In the genomic region with DNA sequence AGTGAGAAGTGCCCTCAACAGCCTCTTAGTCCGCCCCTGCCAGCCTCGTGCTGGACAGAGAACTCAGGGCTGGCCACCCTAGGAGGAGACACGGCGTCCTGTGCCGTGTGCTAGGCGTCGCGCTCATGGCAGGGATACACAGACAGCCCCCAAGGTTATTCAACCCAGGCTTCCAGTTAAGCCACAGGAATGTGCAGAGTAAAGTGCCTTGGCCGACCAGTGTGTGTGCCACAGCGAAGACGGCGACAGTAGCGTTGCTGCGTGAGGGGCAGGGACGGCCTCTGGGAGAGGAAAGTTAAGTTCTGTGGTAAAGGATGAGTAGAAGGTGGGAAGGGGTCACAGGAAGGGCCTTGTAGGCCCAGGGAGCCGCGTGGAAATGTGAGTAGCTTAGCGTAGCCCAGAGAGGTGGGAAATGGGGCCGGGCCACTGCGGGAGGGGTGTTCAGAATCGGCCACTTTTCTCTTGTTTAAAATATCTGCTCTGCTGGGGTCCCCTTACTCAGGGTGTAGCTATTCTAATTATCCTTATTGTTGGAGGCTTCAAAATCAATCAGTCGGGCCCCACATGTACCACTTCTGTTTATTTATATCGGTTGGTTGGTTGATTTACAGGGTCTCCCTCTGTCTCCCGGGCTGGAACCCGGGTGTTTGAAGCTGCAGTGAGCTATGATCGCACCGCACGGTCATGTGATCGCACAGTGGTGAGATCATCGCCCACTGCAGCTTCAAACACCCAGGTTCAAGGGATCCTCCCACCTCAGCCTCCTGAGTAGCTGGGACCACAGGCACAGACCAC, we compare ENCODE assay signal across 16 cellular contexts. TPM values are rescaled to one million over a fixed set of nuclear protein-coding genes. Genes with fewer than 3 reads are reported as not detected.
DNase-seq lines count a peak whose midpoint lies in the region; ATAC-seq and TF ChIP-seq lines count a peak whose summit lies in the region.
"Had no signal": no experiment of that assay in that cellular context is flagged by ENCODE, and none has a peak within 500 bp of the region (broad histone marks: within the 10 kb centered on the region; RNA-seq: fewer than 3 reads in every experiment).

No MANE protein-coding gene starts in this region.

- no peak overlapping the region for H3K4me3 ChIP-seq in fibroblast of lung (replicated peaks in 1 of 4; ENCODE audit: control extremely low read depth in 1 of 4, insufficient read depth in 1 of 4, low read depth in 3 of 4, low read length in 4 of 4)
- H3K4me3 ChIP-seq in neural progenitor cell: no peak overlapping the region
- H3K4me3 ChIP-seq: BLaER1, cardiac muscle cell had no signal

- H3K27ac Mint-ChIP-seq in activated T-helper 17 cell treated with anti-CD3 and anti-CD28 coated beads, Interleukin-2, amount 50 U/mL, for 72 hours: peak overlapping the region; percentile 2
- H3K27ac Mint-ChIP-seq in neural progenitor cell (peak overlapping the region; percentile 98), type B pancreatic cell (peak overlapping the region; percentile 52)

- no peaks in the 10 kb centered on the region for H4K20me1 ChIP-seq in fibroblast of lung (ENCODE audit: control insufficient read depth, extremely low read depth, insufficient read depth, low read length)
- H4K20me1 ChIP-seq in neural progenitor cell (ENCODE audit: low read depth): peaks cover 7% of the 10 kb centered on the region

- H3F3A ChIP-seq in neural progenitor cell (ENCODE audit: low read depth): peaks cover 8% of the 10 kb centered on the region

- H3K27ac ChIP-seq in fibroblast of lung (ENCODE audit: insufficient read depth, low read length) (peak overlapping the region; percentile 9), neural progenitor cell (no peak overlapping the region)
- H3K27ac ChIP-seq: BLaER1, cardiac muscle cell had no signal

- no peaks in the 10 kb centered on the region for H3K9me3 Mint-ChIP-seq in activated T-helper 17 cell treated with anti-CD3 and anti-CD28 coated beads, Interleukin-2, amount 50 U/mL, for 72 hours
- H3K9me3 Mint-ChIP-seq in neural progenitor cell (no peaks in the 10 kb centered on the region), type B pancreatic cell (no peaks in the 10 kb centered on the region)
- H3K9me3 Mint-ChIP-seq: activated naive CD4-positive, alpha-beta T cell treated with anti-CD3 and anti-CD28 coated beads, Interleukin-2, amount 50 U/mL, for 72 hours had no signal

- H3K4me2 ChIP-seq in fibroblast of lung (ENCODE audit: extremely low read depth, insufficient read depth, low read length) (no peak overlapping the region), neural progenitor cell (no peak overlapping the region)
- H3K4me2 ChIP-seq: BLaER1 had no signal

- no peaks in the 10 kb centered on the region for H3K27me3 Mint-ChIP-seq in activated T-helper 17 cell treated with anti-CD3 and anti-CD28 coated beads, Interleukin-2, amount 50 U/mL, for 72 hours
- H3K27me3 Mint-ChIP-seq in neural progenitor cell (ENCODE audit: insufficient read depth, low read depth) (peaks cover 5% of the 10 kb centered on the region), type B pancreatic cell (no peaks in the 10 kb centered on the region)

- H3K27me3 ChIP-seq in fibroblast of lung (ENCODE audit: control insufficient read depth, insufficient read depth, low read length): no peaks in the 10 kb centered on the region
- no peaks in the 10 kb centered on the region for H3K27me3 ChIP-seq in neural progenitor cell
- H3K27me3 ChIP-seq: BLaER1, cardiac muscle cell had no signal

- DNase-seq in fibroblast of lung (ENCODE audit: low read depth in 2 of 2) (no peak), neural progenitor cell (ENCODE audit: low spot score) (no peak), type B pancreatic cell (ENCODE audit: extremely low spot score, unreplicated experiment) (no peak)
- DNase-seq: activated CD4-positive, alpha-beta T cell treated with anti-CD3 and anti-CD28 coated beads for 48 hours; DMS53; NCI-H1092; stimulated activated CD4-positive, alpha-beta T cell treated with anti-CD3 and anti-CD28 coated beads, Interleukin-2, amount 100 ng/mL, for 48 hours; stimulated activated CD8-positive, alpha-beta memory T cell treated with anti-CD3 and anti-CD28 coated beads, Interleukin-4, amount 100 ng/mL, for 48 hours; T1000 had no signal

- H3K9ac ChIP-seq in fibroblast of lung (ENCODE audit: insufficient read depth, low read length) (no peak overlapping the region), neural progenitor cell (no peak overlapping the region)
- H3K9ac ChIP-seq: BLaER1 had no signal

- H2AFZ ChIP-seq in fibroblast of lung (ENCODE audit: low read length): no peak overlapping the region
- H2AFZ ChIP-seq in neural progenitor cell (replicated peaks): no peak overlapping the region

- ATAC-seq in activated T-helper 17 cell treated with anti-CD3 and anti-CD28 coated beads, Interleukin-2, amount 50 U/mL, for 72 hours (replicated peaks): no peak
- no peak for ATAC-seq in GM21381 (IDR thresholded peaks at IDR 0.05; ENCODE audit: unreplicated experiment)
- ATAC-seq in GM19324 (IDR thresholded peaks at IDR 0.05; ENCODE audit: low FRiP score, unreplicated experiment): no peak
- no peak for ATAC-seq in GM21619 (IDR thresholded peaks at IDR 0.05; ENCODE audit: unreplicated experiment)
- ATAC-seq: activated naive CD4-positive, alpha-beta T cell treated with anti-CD3 and anti-CD28 coated beads, Interleukin-2, amount 50 U/mL, for 72 hours had no signal

- no peak for TF ChIP-seq CTCF in fibroblast of lung (conservative IDR thresholded peaks at IDR 0.05 in 1 of 2, IDR thresholded peaks at IDR 0.05 in 1 of 2; ENCODE audit: low read depth in 1 of 2, low read length in 2 of 2)
- TF ChIP-seq CTCF in neural progenitor cell (IDR thresholded peaks at IDR 0.05): no peak
- TF ChIP-seq CTCF in type B pancreatic cell (conservative IDR thresholded peaks at IDR 0.05): no peak

- H3K4me3 Mint-ChIP-seq in activated T-helper 17 cell treated with anti-CD3 and anti-CD28 coated beads, Interleukin-2, amount 50 U/mL, for 72 hours: no peak overlapping the region
- H3K4me3 Mint-ChIP-seq in neural progenitor cell (peak overlapping the region; percentile 70), type B pancreatic cell (no peak overlapping the region)

- H3K79me2 ChIP-seq in fibroblast of lung (ENCODE audit: control insufficient read depth, insufficient read depth, low read length) (no peaks in the 10 kb centered on the region), neural progenitor cell (ENCODE audit: low read depth) (no peaks in the 10 kb centered on the region)

- H3K9me3 ChIP-seq in fibroblast of lung (ENCODE audit: control insufficient read depth, insufficient read depth, low read depth, low read length) (no peaks in the 10 kb centered on the region), neural progenitor cell (ENCODE audit: low read depth) (no peaks in the 10 kb centered on the region)
- H3K9me3 ChIP-seq: BLaER1 had no signal

- peaks cover 15% of the 10 kb centered on the region for H3K36me3 ChIP-seq in fibroblast of lung (ENCODE audit: control insufficient read depth, insufficient read depth, low read length)
- H3K36me3 ChIP-seq in neural progenitor cell: no peaks in the 10 kb centered on the region
- H3K36me3 ChIP-seq: cardiac muscle cell had no signal

- H3K4me1 ChIP-seq in fibroblast of lung (ENCODE audit: control insufficient read depth, extremely low read depth, insufficient read depth, low read length) (peaks cover 42% of the 10 kb centered on the region), neural progenitor cell (peaks cover 27% of the 10 kb centered on the region)

- peaks cover 26% of the 10 kb centered on the region for H3K36me3 Mint-ChIP-seq in activated T-helper 17 cell treated with anti-CD3 and anti-CD28 coated beads, Interleukin-2, amount 50 U/mL, for 72 hours (ENCODE audit: low read depth)
- H3K36me3 Mint-ChIP-seq in neural progenitor cell (peaks cover 29% of the 10 kb centered on the region), type B pancreatic cell (peaks cover 14% of the 10 kb centered on the region)
- H3K36me3 Mint-ChIP-seq: activated naive CD4-positive, alpha-beta T cell treated with anti-CD3 and anti-CD28 coated beads, Interleukin-2, amount 50 U/mL, for 72 hours had no signal

- H3K4me1 Mint-ChIP-seq in activated T-helper 17 cell treated with anti-CD3 and anti-CD28 coated beads, Interleukin-2, amount 50 U/mL, for 72 hours: peaks cover 4% of the 10 kb centered on the region
- peaks cover 68% of the 10 kb centered on the region for H3K4me1 Mint-ChIP-seq in neural progenitor cell
- H3K4me1 Mint-ChIP-seq in type B pancreatic cell (ENCODE audit: unreplicated experiment): peaks cover 31% of the 10 kb centered on the region

RNA-seq across cellular contexts. Expression of a gene that starts 24.5 kb away (rescaled TPM):
- 10 to 100 TPM; 30.5 to 51.7 TPM for total RNA-seq in activated T-helper 17 cell treated with anti-CD3 and anti-CD28 coated beads, Interleukin-2, amount 50 U/mL, for 72 hours
- total RNA-seq in fibroblast of lung: 27.7 and 56.1 TPM in 2 replicates
- 56.5 and 62.3 TPM in 2 replicates for polyA plus RNA-seq in fibroblast of lung
- 49.7 and 50.7 TPM in 2 replicates for polyA plus RNA-seq in fibroblast of lung (2012)
- polyA minus RNA-seq in fibroblast of lung (ENCODE audit: low replicate concordance): 59.9 and 108 TPM in 2 replicates
- 9.4 and 10.4 TPM in 2 replicates for total RNA-seq in neural progenitor cell (ENCODE audit: low replicate concordance)
- total RNA-seq in type B pancreatic cell (ENCODE audit: low replicate concordance): 22.5 and 37.1 TPM in 2 replicates

RNA-seq across cellular contexts. Expression of a gene that starts 54.9 kb away (rescaled TPM):
- 10 to 100 TPM; 24.4 to 53.7 TPM for total RNA-seq in activated T-helper 17 cell treated with anti-CD3 and anti-CD28 coated beads, Interleukin-2, amount 50 U/mL, for 72 hours
- total RNA-seq in fibroblast of lung: 105 and 207 TPM in 2 replicates
- polyA plus RNA-seq in fibroblast of lung: 34.9 and 36.2 TPM in 2 replicates
- polyA plus RNA-seq in fibroblast of lung (2012): 50.2 and 56.1 TPM in 2 replicates
- polyA minus RNA-seq in fibroblast of lung (ENCODE audit: low replicate concordance): 112 and 142 TPM in 2 replicates
- total RNA-seq in neural progenitor cell (ENCODE audit: low replicate concordance): 38.6 and 61.0 TPM in 2 replicates
- total RNA-seq in type B pancreatic cell (ENCODE audit: low replicate concordance): 122 and 153 TPM in 2 replicates

Comparison
In these comparisons a context has a peak if more than half of its experiments do, and no peak if none do; other contexts are left out.
1. H3K27ac Mint-ChIP-seq: peak in every context shown above with its lines; median percentile 98 in neural progenitor cell; 52 in type B pancreatic cell; 2 in activated T-helper 17 cell treated with anti-CD3 and anti-CD28 coated beads, Interleukin-2, amount 50 U/mL, for 72 hours.